In the genomic region with DNA sequence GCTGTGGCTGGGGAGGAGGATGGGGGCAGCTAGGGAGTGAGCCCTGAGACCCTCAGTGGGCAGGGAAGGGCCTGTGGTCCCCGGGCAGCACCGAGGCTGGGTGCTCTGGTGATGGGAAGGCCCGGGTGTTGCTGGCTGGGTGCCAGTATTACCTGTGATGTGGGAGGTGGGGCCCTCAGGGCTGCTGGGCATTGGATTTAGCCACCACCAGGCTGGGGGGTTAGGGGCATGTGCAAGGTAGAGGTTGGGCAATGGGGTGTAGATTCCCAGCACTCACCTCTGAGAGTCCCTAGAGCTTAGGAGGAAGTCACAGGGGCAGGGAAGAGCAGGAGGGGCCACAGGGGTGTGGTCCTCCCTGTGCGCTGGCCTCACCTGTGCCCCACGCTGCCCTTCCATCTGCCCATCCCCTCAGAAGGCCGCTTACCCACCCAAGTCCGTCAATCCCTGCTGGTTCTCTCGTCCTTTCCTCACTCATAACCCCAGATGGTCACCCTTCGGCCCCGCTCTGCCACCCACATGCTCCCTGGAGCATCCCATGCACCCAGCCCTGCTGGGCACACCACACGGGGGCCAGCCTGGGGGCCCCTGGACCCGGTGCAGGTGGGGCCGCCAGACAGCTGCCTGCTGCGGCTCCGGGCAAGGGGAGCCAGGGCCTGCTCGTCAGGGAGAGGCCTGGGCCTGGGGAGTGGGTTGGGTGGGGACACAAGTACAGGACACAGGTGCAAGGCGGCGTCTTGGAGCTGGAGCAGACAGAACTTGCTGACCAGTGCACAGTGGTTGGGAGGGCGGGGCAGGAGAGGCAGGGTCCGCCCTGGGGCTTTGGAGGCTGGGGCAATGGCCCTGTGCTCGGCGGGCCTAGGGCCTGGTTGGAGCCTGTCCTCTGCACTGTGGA, we compare ENCODE assay signal across 2 cellular contexts.
TF ChIP-seq lines count a peak whose summit lies in the region.

No MANE protein-coding gene starts in this region.

TF ChIP-seq in HEK293, 187 proteins besides CTCF, POLR2A, EP300 and RAD21:
- TF ChIP-seq ZNF776 (tag by site-specific recombination; IDR thresholded peaks at IDR 0.05; ENCODE audit: borderline replicate concordance) (no peak), KLF1 (tag by site-specific recombination; IDR thresholded peaks at IDR 0.05) (peak; percentile 20; the same call in 1 of the 2 replicates), ZNF843 (tag by site-specific recombination; IDR thresholded peaks at IDR 0.05) (no peak), ZEB2 (tag by site-specific recombination; IDR thresholded peaks at IDR 0.05) (no peak), SP7 (tag by site-specific recombination; IDR thresholded peaks at IDR 0.05) (no peak), ZNF558 (tag by site-specific recombination; IDR thresholded peaks at IDR 0.05) (no peak), ZNF19 (tag by site-specific recombination; IDR thresholded peaks at IDR 0.05; ENCODE audit: low read depth) (no peak), MEIS1 (CRISPR knock-in tag; IDR thresholded peaks at IDR 0.05; ENCODE audit: borderline replicate concordance) (no peak), OSR2 (tag by site-specific recombination; IDR thresholded peaks at IDR 0.05) (no peak), ZNF416 (tag by site-specific recombination; IDR thresholded peaks at IDR 0.05) (no peak), GLIS2 (tag by site-specific recombination; IDR thresholded peaks at IDR 0.05) (peak; percentile 16; the same call in 1 of the 2 replicates)
- TF ChIP-seq, protein P1, sequence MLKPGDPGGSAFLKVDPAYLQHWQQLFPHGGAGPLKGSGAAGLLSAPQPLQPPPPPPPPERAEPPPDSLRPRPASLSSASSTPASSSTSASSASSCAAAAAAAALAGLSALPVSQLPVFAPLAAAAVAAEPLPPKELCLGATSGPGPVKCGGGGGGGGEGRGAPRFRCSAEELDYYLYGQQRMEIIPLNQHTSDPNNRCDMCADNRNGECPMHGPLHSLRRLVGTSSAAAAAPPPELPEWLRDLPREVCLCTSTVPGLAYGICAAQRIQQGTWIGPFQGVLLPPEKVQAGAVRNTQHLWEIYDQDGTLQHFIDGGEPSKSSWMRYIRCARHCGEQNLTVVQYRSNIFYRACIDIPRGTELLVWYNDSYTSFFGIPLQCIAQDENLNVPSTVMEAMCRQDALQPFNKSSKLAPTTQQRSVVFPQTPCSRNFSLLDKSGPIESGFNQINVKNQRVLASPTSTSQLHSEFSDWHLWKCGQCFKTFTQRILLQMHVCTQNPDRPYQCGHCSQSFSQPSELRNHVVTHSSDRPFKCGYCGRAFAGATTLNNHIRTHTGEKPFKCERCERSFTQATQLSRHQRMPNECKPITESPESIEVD (tag by site-specific recombination; IDR thresholded peaks at IDR 0.05), result no peak
- TF ChIP-seq, protein P2, sequence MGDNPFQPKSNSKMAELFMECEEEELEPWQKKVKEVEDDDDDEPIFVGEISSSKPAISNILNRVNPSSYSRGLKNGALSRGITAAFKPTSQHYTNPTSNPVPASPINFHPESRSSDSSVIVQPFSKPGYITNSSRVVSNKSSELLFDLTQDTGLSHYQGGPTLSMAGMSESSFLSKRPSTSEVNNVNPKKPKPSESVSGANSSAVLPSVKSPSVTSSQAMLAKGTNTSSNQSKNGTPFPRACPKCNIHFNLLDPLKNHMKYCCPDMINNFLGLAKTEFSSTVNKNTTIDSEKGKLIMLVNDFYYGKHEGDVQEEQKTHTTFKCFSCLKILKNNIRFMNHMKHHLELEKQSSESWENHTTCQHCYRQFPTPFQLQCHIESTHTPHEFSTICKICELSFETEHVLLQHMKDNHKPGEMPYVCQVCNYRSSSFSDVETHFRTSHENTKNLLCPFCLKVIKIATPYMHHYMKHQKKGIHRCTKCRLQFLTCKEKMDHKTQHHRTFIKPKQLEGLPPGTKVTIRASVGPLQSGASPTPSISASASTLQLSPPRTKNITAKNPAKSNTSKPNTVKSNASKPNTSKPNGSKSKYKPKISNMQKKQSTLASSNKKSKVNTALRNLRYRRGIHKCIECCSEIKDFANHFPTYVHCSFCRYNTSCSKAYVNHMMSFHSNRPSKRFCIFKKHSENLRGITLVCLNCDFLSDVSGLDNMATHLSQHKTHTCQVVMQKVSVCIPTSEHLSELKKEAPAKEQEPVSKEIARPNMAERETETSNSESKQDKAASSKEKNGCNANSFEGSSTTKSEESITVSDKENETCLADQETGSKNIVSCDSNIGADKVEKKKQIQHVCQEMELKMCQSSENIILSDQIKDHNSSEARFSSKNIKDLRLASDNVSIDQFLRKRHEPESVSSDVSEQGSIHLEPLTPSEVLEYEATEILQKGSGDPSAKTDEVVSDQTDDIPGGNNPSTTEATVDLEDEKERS (tag by site-specific recombination; IDR thresholded peaks at IDR 0.05), result no peak
TF ChIP-seq in HEK293: peak in this region for 2.

TF ChIP-seq in HepG2, 621 proteins besides CTCF, POLR2A, EP300 and RAD21:
- TF ChIP-seq LCORL (IDR thresholded peaks at IDR 0.05) (peak; percentile 47; the same call in 1 of the 2 replicates), LCORL (CRISPR knock-in tag; IDR thresholded peaks at IDR 0.05) (no peak), RFXAP (CRISPR knock-in tag; IDR thresholded peaks at IDR 0.05; ENCODE audit: borderline replicate concordance) (no peak)
